Comparison of ENCODE assay signal across 3 cellular contexts in genomic region chr1:181528241-181528640, GRCh38. TPM values are rescaled to one million over a fixed set of nuclear protein-coding genes. Genes with fewer than 3 reads are reported as not detected.
"Had no signal": no experiment of that assay in that cellular context is flagged by ENCODE, and none has a peak within 500 bp of the region (broad histone marks: within the 10 kb centered on the region; RNA-seq: fewer than 3 reads in every experiment).

No MANE protein-coding gene starts in this region.

RNA-seq across cellular contexts. Expression of gene CACNA1E, which starts 44.9 kb away (rescaled TPM):
- total RNA-seq: HepG2, HT-29, IMR-90 had no signal
- polyA plus RNA-seq: HepG2, IMR-90 had no signal
